35 cellular contexts compared by ENCODE assay signal in the genomic region with DNA sequence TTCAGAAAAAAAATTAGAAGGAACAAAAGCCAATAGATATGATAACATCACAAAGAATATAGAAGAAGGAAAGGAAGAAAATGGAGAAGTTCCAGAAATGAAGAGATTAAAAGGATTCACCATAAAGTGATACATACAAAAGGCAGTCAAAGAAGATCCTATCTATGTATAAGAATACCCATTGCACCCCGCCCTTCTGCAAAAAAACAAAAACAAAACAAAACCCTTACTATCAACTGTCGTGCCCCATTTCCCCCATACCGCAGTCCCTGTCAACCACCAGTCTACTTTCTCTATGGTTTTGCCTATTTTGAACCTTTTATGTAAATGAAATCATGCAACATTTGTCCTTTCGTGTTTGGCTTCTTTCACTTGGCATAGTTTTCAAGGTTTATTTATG.
"Had no signal": no experiment of that assay in that cellular context is flagged by ENCODE, and none has a peak within 500 bp of the region (broad histone marks: within the 10 kb centered on the region; RNA-seq: fewer than 3 reads in every experiment).

No MANE protein-coding gene starts in this region.

- H3K4me3 ChIP-seq: MG63 had no signal

- H3K27me3 ChIP-seq: MG63 had no signal

- H3K36me3 ChIP-seq: MG63 had no signal

- H3K9ac ChIP-seq: KMS-11 had no signal

- H3K27ac ChIP-seq: KMS-11 had no signal

- H3K4me2 ChIP-seq: KMS-11 had no signal

- H3K9me3 ChIP-seq: MG63 had no signal

- DNase-seq: Karpas-422, Kasumi-1, KG1, MG63, MM.1S, MV-4-11, NCI-H1048, NCI-H1092, NCI-H1092 treated with DMSO at 0.1 percent for 48 hours, NCI-H1105, NCI-H1105 treated with DMSO at 0.1 percent for 48 hours, NCI-H1417, NCI-H1417 treated with DMSO at 0.1 percent for 48 hours, NCI-H1436, NCI-H1436 treated with DMSO at 0.1 percent for 48 hours, NCI-H146, NCI-H1694, NCI-H1694 treated with DMSO at 0.1 percent for 48 hours, NCI-H187, NCI-H187 treated with DMSO at 0.1 percent for 48 hours, NCI-H1930, NCI-H2029, NCI-H2029 treated with DMSO at 0.1 percent for 48 hours, NCI-H2081, NCI-H2081 treated with DMSO at 0.1 percent for 48 hours, NCI-H2107, NCI-H2171, NCI-H2171 treated with DMSO at 0.1 percent for 48 hours, NCI-H2227 treated with DMSO at 0.1 percent for 48 hours, NCI-H226, NCI-H345, NCI-H446, NCI-H446 treated with DMSO at 0.1 percent for 48 hours, NCI-H510A had no signal
